Comparison of ENCODE assay signal across 1 cellular context in the genomic region with DNA sequence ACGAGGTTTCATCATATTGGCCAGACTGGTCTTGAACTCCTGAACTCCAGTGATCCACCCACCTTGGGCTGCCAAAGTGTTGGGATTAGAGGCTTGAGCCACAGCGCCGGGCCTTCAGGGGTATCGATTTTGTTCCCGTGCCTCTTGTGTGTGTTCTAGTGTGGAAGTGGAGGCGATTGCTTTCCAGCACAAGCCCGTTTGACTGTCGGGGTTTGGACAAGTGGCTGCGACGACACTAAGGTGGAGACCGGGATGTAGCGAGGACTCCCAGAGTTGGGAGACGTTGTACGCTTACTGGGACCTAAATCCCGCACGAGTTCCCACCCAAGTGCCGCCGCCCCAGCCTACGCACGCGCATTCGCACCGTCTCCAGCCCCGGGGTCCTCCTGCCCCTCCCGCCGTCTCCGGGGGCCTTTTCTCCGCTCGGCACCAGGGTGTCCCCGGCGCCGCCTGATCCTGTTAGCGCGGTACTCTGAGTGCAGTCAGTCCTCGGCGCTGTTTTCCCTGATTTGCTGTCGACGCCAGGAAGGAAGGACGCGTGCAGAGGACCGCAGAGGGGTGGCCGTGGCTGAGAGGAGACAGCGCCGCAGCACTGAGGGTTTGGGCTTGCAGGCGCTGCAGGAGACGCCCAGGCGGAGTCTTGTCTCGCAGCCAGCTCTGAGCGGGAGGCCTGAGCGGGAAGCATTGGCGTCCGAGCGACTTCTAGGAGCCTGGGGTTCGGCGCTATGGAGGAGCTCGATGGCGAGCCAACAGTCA.
TF ChIP-seq lines count a peak whose summit lies in the region.

NUP85 (plus strand) TSS at position 643 of the 756 bp plus-strand sequence; CDS start at position 726, 83 bp downstream.

TF ChIP-seq in H1, 55 proteins besides CTCF, POLR2A, EP300 and RAD21 (continued from another document):
- TF ChIP-seq, protein P1, sequence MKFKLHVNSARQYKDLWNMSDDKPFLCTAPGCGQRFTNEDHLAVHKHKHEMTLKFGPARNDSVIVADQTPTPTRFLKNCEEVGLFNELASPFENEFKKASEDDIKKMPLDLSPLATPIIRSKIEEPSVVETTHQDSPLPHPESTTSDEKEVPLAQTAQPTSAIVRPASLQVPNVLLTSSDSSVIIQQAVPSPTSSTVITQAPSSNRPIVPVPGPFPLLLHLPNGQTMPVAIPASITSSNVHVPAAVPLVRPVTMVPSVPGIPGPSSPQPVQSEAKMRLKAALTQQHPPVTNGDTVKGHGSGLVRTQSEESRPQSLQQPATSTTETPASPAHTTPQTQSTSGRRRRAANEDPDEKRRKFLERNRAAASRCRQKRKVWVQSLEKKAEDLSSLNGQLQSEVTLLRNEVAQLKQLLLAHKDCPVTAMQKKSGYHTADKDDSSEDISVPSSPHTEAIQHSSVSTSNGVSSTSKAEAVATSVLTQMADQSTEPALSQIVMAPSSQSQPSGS (IDR thresholded peaks at IDR 0.05; ENCODE audit: low read length) = no peak
